Comparison of ENCODE assay signal across 25 cellular contexts in genomic region chr18:8299054-8299708, GRCh38.
DNase-seq lines count a peak whose midpoint lies in the region; ATAC-seq, FAIRE-seq and TF ChIP-seq lines count a peak whose summit lies in the region.
"Had no signal": no experiment of that assay in that cellular context is flagged by ENCODE, and none has a peak within 500 bp of the region (broad histone marks: within the 10 kb centered on the region; RNA-seq: fewer than 3 reads in every experiment).

No MANE protein-coding gene starts in this region.

- H3K27ac ChIP-seq in C4-2B, result peak overlapping the region; percentile 30
- H3K27ac ChIP-seq: brain microvascular endothelial cell had no signal

- no peak for ATAC-seq in HG03135 (IDR thresholded peaks at IDR 0.05; ENCODE audit: unreplicated experiment)
- ATAC-seq: activated T-cell treated with anti-CD3 and anti-CD28 coated beads, Interleukin-2, amount 50 U/mL, for 72 hours; CD8-positive, alpha-beta T cell; K562; stimulated activated naive CD8-positive, alpha-beta T cell treated with anti-CD3 and anti-CD28 coated beads, Interleukin-15, amount 100 ng/mL, for 72 hours; T-cell had no signal

- no peak for FAIRE-seq in frontal cortex (lab: Jason Lieb, UNC)
- FAIRE-seq: A204.1, K562 had no signal

- no peak for TF ChIP-seq CTCF in C4-2B (conservative IDR thresholded peaks at IDR 0.05)

- DNase-seq in NCI-H1092 treated with DMSO at 0.1 percent for 48 hours (lab: John Stamatoyannopoulos, UW), result peak; percentile 75
- peak; percentile 90 for DNase-seq in NCI-H345 (lab: John Stamatoyannopoulos, UW)
- peak; percentile 78 for DNase-seq in SHP77 treated with DMSO at 0.1 percent for 48 hours (lab: John Stamatoyannopoulos, UW)
- DNase-seq in islet precursor cell, result no peak
- no peak for DNase-seq in frontal cortex (ENCODE audit: low spot score in 2 of 2)
- no peak for DNase-seq in activated CD4-positive, alpha-beta T cell treated with anti-CD3 and anti-CD28 coated beads for 1 hour
- DNase-seq: activated CD4-positive, alpha-beta T cell treated with anti-CD3 and anti-CD28 coated beads, Interleukin-2, amount 50 U/mL, for 4 hours; activated CD4-positive, CD25-positive, alpha-beta regulatory T cell; activated naive CD4-positive, alpha-beta T cell treated with anti-CD3 and anti-CD28 coated beads, Interleukin-2, amount 10 ng/mL, durations not matched to agents 7 days and 5 days; activated T-cell treated with anti-CD3 and anti-CD28 coated beads, Interleukin-2, amount 50 U/mL, for 72 hours; amniotic stem cell; brain microvascular endothelial cell; CD8-positive, alpha-beta T cell; DMS79; GDM1; HCEC 1CT; left ventricle myocardium superior; naive B cell; NCI-H1694; stimulated activated naive CD8-positive, alpha-beta T cell treated with anti-CD3 and anti-CD28 coated beads, Interleukin-15, amount 100 ng/mL, for 72 hours; T-cell had no signal

Comparison
In these comparisons a context has a peak if more than half of its experiments do, and no peak if none do; other contexts are left out.
1. DNase-seq: peak in NCI-H1092 treated with DMSO at 0.1 percent for 48 hours (single experiment), NCI-H345 (single experiment) and SHP77 treated with DMSO at 0.1 percent for 48 hours (single experiment); none in islet precursor cell (single experiment), frontal cortex (0 of 2) and activated CD4-positive, alpha-beta T cell treated with anti-CD3 and anti-CD28 coated beads for 1 hour (single experiment).